ENCODE assay signal across 12 cellular contexts in the genomic region with DNA sequence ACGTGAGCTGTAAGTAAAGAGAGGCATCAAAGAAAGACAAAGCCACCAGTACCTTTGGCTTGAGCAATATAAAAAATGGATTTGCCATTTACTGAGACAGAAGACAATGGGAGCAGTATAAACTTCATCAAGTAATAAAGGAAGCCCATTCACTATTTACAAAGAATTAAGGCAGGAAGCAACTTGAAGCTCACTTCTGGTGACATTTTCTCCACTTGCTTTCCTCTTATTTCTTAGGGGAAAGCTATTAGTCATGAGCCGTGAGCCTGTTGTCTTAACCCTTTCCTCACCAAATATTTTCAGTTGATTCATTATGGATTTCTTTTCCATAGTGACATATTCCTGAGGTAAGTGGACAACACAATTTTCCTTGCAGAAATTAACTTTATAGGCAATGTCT.
DNase-seq lines count a peak whose midpoint lies in the region; ATAC-seq and TF ChIP-seq lines count a peak whose summit lies in the region.
"Had no signal": no experiment of that assay in that cellular context is flagged by ENCODE, and none has a peak within 500 bp of the region (broad histone marks: within the 10 kb centered on the region; RNA-seq: fewer than 3 reads in every experiment).

No MANE protein-coding gene starts in this region.

- peaks cover 0 to 5% of the 10 kb centered on the region in 2 donors for H3K9me3 ChIP-seq in left lung

- no peak overlapping the region for H3K27ac ChIP-seq in left lung
- H3K27ac ChIP-seq: adrenal gland, C4-2B, right atrium auricular region had no signal

- peak; percentile 54 for ATAC-seq in left lung
- no peak for ATAC-seq in Right ventricle myocardium superior (ENCODE audit: poor library complexity)

- H3K36me3 ChIP-seq in left lung: no peaks in the 10 kb centered on the region
- H3K36me3 ChIP-seq: adrenal gland, right atrium auricular region had no signal

- TF ChIP-seq CTCF in choroid plexus epithelial cell (conservative IDR thresholded peaks at IDR 0.05; ENCODE audit: low read depth, low read length) (no peak), left lung (IDR thresholded peaks at IDR 0.05) (no peak), GM13977 (IDR thresholded peaks at IDR 0.05; ENCODE audit: extremely low read depth, insufficient read depth, missing control alignments) (no peak)

- intact Hi-C loops in left lung (cut with DNase I) (loop anchor here in 1 of 2 donors (5.0 kb wide), 1 partner anchor 211 kb away; no protein-coding TSS in a partner anchor), Right ventricle myocardium superior (cut with DNase I) (loop anchor here (2.0 to 10.0 kb wide), 2 partner anchors 209 to 339 kb away; no protein-coding TSS in a partner anchor)

- in situ Hi-C loops in GM13977 (cut with MboI; ENCODE audit: low pct_unique_long_range_greater_than_20kb, low sequenced_read_pairs, unreplicated experiment): loop anchor here (25.0 kb wide), 2 partner anchors 221 to 296 kb away; no protein-coding TSS in a partner anchor

- H3K4me3 ChIP-seq in choroid plexus epithelial cell (ENCODE audit: low read depth, low read length) (no peak overlapping the region), left lung (no peak overlapping the region)
- H3K4me3 ChIP-seq: adrenal gland, right atrium auricular region had no signal

- DNase-seq in EL (peak; percentile 20), M059J (ENCODE audit: low read depth) (peak; percentile 3), choroid plexus epithelial cell (ENCODE audit: low read depth) (peak; percentile 46), left lung (no peak), middle frontal gyrus (ENCODE audit: extremely low spot score, low spot score) (no peak), GM13977 (ENCODE audit: low spot score) (no peak), Right ventricle myocardium superior (no peak)
- DNase-seq in activated CD8-positive, alpha-beta memory T cell treated with anti-CD3 and anti-CD28 coated beads, Interleukin-2, amount 50 U/mL, for 48 hours: no peak
- DNase-seq: NCI-H1048 had no signal

- no peaks in the 10 kb centered on the region for H3K27me3 ChIP-seq in left lung
- H3K27me3 ChIP-seq: adrenal gland, right atrium auricular region had no signal

- peaks cover 4 to 6% of the 10 kb centered on the region in 2 donors for H3K4me1 ChIP-seq in left lung

Comparison
In these comparisons a context has a peak if more than half of its experiments do, and no peak if none do; other contexts are left out.
1. DNase-seq: peak in EL (single experiment), M059J (single experiment) and choroid plexus epithelial cell (single experiment); none in left lung (0 of 2), activated CD8-positive, alpha-beta memory T cell treated with anti-CD3 and anti-CD28 coated beads, Interleukin-2, amount 50 U/mL, for 48 hours (single experiment), middle frontal gyrus (single experiment), GM13977 (single experiment) and Right ventricle myocardium superior (single experiment).